In genomic region chr4:11634283-11634682, GRCh38 we compare ENCODE assay signal across 1 cellular context.
TF ChIP-seq lines count a peak whose summit lies in the region.

No MANE protein-coding gene starts in this region.

TF ChIP-seq in IMR-90, 13 proteins besides CTCF, POLR2A, EP300 and RAD21 (continued from another document):
- TF ChIP-seq NFE2L2 (IDR thresholded peaks at IDR 0.05; ENCODE audit: low read depth, low read length) (no peak), BHLHE40 (IDR thresholded peaks at IDR 0.05; ENCODE audit: low read depth, low read length) (no peak), RCOR1 (IDR thresholded peaks at IDR 0.05; ENCODE audit: insufficient replicate concordance, low read length) (no peak), ELK1 (IDR thresholded peaks at IDR 0.05; ENCODE audit: borderline replicate concordance, low read depth, low read length) (no peak), CEBPB (IDR thresholded peaks at IDR 0.05; ENCODE audit: low read depth, low read length) (no peak), RFX5 (IDR thresholded peaks at IDR 0.05; ENCODE audit: low read depth, low read length) (no peak), USF2 (IDR thresholded peaks at IDR 0.05; ENCODE audit: low read depth, low read length) (no peak), MAZ (IDR thresholded peaks at IDR 0.05; ENCODE audit: borderline replicate concordance, low read depth, low read length) (no peak), MAFK (IDR thresholded peaks at IDR 0.05; ENCODE audit: low read depth, low read length) (no peak), MXI1 (IDR thresholded peaks at IDR 0.05; ENCODE audit: borderline replicate concordance, low read depth, low read length) (no peak)
